ENCODE assay signal across 11 cellular contexts in genomic region chr9:37364751-37365360, GRCh38. TPM values are rescaled to one million over a fixed set of nuclear protein-coding genes. Genes with fewer than 3 reads are reported as not detected.
DNase-seq lines count a peak whose midpoint lies in the region; ATAC-seq and TF ChIP-seq lines count a peak whose summit lies in the region.
"Had no signal": no experiment of that assay in that cellular context is flagged by ENCODE, and none has a peak within 500 bp of the region (broad histone marks: within the 10 kb centered on the region; RNA-seq: fewer than 3 reads in every experiment).

No MANE protein-coding gene starts in this region.

- H3K4me3 ChIP-seq in GM12875 (ENCODE audit: low read depth, low read length), result no peak overlapping the region
- H3K4me3 ChIP-seq: left ventricle myocardium inferior, tibial nerve had no signal

- no peaks in the 10 kb centered on the region for H3K4me1 ChIP-seq in foreskin keratinocyte
- H3K4me1 ChIP-seq: left ventricle myocardium inferior, tibial nerve had no signal

- H3K27ac ChIP-seq in 22Rv1, result no peak overlapping the region
- H3K27ac ChIP-seq in foreskin keratinocyte, result no peak overlapping the region
- H3K27ac ChIP-seq: left ventricle myocardium inferior, tibial nerve had no signal

- TF ChIP-seq CTCF in 22Rv1 (IDR thresholded peaks at IDR 0.05), result peak; percentile 24
- TF ChIP-seq CTCF in GM12875 (IDR thresholded peaks at IDR 0.05; ENCODE audit: borderline replicate concordance, insufficient read depth, low read depth, low read length), result peak; percentile 59; the same call in 1 of the 2 replicates
- TF ChIP-seq CTCF in foreskin keratinocyte (conservative IDR thresholded peaks at IDR 0.05), result peak; percentile 54
- no peak for TF ChIP-seq CTCF in CD14-positive monocyte (IDR thresholded peaks at IDR 0.05)

- intact Hi-C loops in CD14-positive monocyte (cut with micrococcal nuclease), result no loop called here

- no peaks in the 10 kb centered on the region for H3K36me3 Mint-ChIP-seq in CD14-positive monocyte

- H3K27ac Mint-ChIP-seq in CD14-positive monocyte, result no peak overlapping the region

- no peaks in the 10 kb centered on the region for H3K27me3 Mint-ChIP-seq in CD14-positive monocyte (ENCODE audit: low read depth in 3 of 3)

- peak; percentile 32 for ATAC-seq in foreskin keratinocyte
- no peak for ATAC-seq in HG03432 (IDR thresholded peaks at IDR 0.05; ENCODE audit: unreplicated experiment)

- DNase-seq in T-helper 9 cell (peak; percentile 3), foreskin keratinocyte (no peak), NCI-H2196 treated with DMSO at 0.1 percent for 48 hours (lab: John Stamatoyannopoulos, UW; ENCODE audit: unreplicated experiment) (no peak), superior temporal gyrus (ENCODE audit: extremely low spot score) (no peak), CD14-positive monocyte (ENCODE audit: low spot score) (no peak)
- DNase-seq: COR-L47, left ventricle myocardium inferior had no signal

- no peaks in the 10 kb centered on the region for H3K4me1 Mint-ChIP-seq in CD14-positive monocyte

- peaks cover 0 to 1% (median 0%) of the 10 kb centered on the region in 7 donors for H3K9me3 Mint-ChIP-seq in CD14-positive monocyte

- H3K27me3 ChIP-seq in foreskin keratinocyte, result no peaks in the 10 kb centered on the region
- H3K27me3 ChIP-seq: tibial nerve had no signal

- no peak overlapping the region for H3K4me3 Mint-ChIP-seq in CD14-positive monocyte

RNA-seq across cellular contexts. Expression of gene GRHPR, which starts 57.6 kb away (rescaled TPM):
- total RNA-seq in foreskin keratinocyte, result 104 and 110 TPM in 2 replicates
- polyA plus RNA-seq in foreskin keratinocyte (113 and 122 TPM in 2 replicates), CD14-positive monocyte (10 to 100 TPM; 80.9 to 96.6 TPM)
